Comparison of ENCODE assay signal across 1 cellular context in the genomic region with DNA sequence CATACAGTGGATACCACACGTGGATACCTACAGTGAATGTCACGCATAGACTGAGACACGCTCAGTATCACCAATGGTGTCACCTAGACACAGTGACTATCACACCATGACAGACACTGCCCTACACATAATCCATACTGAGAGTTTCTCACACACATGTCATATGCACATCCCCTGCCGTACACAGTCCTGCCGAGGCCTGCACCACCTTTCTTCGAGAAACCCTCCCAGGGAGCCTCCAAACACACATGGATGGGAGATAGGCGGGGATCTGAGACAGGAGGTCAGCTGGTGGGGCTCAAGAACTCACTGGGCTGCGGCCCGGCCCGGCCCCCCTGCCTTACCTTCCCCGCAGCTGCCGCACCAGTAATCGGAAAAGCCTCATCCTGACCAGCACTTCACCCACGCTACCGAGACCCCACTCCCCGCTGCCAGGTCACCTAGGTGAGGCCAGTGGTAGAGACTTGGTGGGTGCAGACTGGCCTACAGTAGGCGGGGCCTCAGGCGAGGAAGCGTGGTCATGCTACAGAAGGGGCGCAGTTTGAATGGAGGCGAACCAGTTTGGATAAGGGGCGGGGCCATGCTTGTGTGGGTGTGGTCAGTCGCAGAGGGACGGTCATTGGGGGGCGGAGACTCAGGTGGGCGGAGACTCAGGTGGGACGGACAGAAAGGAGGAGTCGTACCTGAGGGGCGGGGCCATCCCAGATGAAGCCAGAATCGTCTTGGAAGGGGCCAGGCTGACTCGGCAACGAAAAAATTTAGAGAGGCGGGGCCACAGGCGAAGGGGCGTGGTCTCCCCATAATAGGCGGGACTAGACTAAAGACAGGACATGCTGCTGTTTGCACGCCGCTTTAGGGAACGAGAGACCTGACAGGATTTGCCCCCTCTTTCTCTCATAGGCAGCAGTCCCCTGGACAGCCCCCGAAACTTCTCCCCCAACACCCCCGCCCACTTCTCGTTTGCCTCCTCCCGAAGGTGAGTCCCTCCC.
TF ChIP-seq lines count a peak whose summit lies in the region.

No MANE protein-coding gene starts in this region.

TF ChIP-seq in K562, 482 proteins besides CTCF, POLR2A, EP300 and RAD21 (continued from another document and continues in another):
- TF ChIP-seq POLR2B (IDR thresholded peaks at IDR 0.05; ENCODE audit: low read depth, partially characterized antibody): peak; percentile 21
- peak in 2 of 3 experiments; percentile 19 to 45 for TF ChIP-seq YY1 (IDR thresholded peaks at IDR 0.05; ENCODE audit: borderline replicate concordance in 1 of 3, control insufficient read depth in 1 of 3, extremely low read depth in 1 of 3, insufficient read depth in 3 of 3, insufficient read length in 1 of 3, insufficient replicate concordance in 2 of 3, low read depth in 1 of 3, low read length in 2 of 3)
- no peak for TF ChIP-seq HNRNPUL1 (IDR thresholded peaks at IDR 0.05; ENCODE audit: low read length)
- no peak for TF ChIP-seq TCF15 (CRISPR knock-in tag; IDR thresholded peaks at IDR 0.05)
- peak; percentile 66 for TF ChIP-seq NKRF (IDR thresholded peaks at IDR 0.05; ENCODE audit: borderline replicate concordance)
- TF ChIP-seq ERF (CRISPR knock-in tag; IDR thresholded peaks at IDR 0.05): no peak
- peak; percentile 7 for TF ChIP-seq DACH1 (IDR thresholded peaks at IDR 0.05; ENCODE audit: partially characterized antibody)
- TF ChIP-seq ZNF830 (CRISPR knock-in tag; IDR thresholded peaks at IDR 0.05): no peak
- TF ChIP-seq ZNF212 (CRISPR knock-in tag; IDR thresholded peaks at IDR 0.05): no peak
- TF ChIP-seq MYNN (IDR thresholded peaks at IDR 0.05): no peak
- TF ChIP-seq MYNN (CRISPR knock-in tag; IDR thresholded peaks at IDR 0.05): no peak
- TF ChIP-seq, protein P1, sequence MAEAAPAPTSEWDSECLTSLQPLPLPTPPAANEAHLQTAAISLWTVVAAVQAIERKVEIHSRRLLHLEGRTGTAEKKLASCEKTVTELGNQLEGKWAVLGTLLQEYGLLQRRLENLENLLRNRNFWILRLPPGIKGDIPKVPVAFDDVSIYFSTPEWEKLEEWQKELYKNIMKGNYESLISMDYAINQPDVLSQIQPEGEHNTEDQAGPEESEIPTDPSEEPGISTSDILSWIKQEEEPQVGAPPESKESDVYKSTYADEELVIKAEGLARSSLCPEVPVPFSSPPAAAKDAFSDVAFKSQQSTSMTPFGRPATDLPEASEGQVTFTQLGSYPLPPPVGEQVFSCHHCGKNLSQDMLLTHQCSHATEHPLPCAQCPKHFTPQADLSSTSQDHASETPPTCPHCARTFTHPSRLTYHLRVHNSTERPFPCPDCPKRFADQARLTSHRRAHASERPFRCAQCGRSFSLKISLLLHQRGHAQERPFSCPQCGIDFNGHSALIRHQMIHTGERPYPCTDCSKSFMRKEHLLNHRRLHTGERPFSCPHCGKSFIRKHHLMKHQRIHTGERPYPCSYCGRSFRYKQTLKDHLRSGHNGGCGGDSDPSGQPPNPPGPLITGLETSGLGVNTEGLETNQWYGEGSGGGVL (CRISPR knock-in tag; IDR thresholded peaks at IDR 0.05): no peak
- no peak for TF ChIP-seq E2F1 (CRISPR knock-in tag; IDR thresholded peaks at IDR 0.05)
- TF ChIP-seq SP1 (CRISPR knock-in tag; IDR thresholded peaks at IDR 0.05): peak; percentile 94
- no peak for TF ChIP-seq ZNF280A (IDR thresholded peaks at IDR 0.05; ENCODE audit: low read depth, partially characterized antibody)
- no peak for TF ChIP-seq RB1 (IDR thresholded peaks at IDR 0.05; ENCODE audit: low read depth)
- TF ChIP-seq HOXB6 (CRISPR knock-in tag; IDR thresholded peaks at IDR 0.05; ENCODE audit: borderline replicate concordance): no peak
- TF ChIP-seq NFE2L1 (tag; IDR thresholded peaks at IDR 0.05; ENCODE audit: borderline replicate concordance, low read depth): no peak
- TF ChIP-seq FOXO4 (CRISPR knock-in tag; IDR thresholded peaks at IDR 0.05): no peak
- no peak for TF ChIP-seq ZSCAN32 (CRISPR knock-in tag; IDR thresholded peaks at IDR 0.05)
- no peak for TF ChIP-seq KAT8 (IDR thresholded peaks at IDR 0.05; ENCODE audit: low read depth)
- TF ChIP-seq MTF1 (CRISPR knock-in tag; IDR thresholded peaks at IDR 0.05; ENCODE audit: borderline replicate concordance): no peak
- TF ChIP-seq, protein P2, sequence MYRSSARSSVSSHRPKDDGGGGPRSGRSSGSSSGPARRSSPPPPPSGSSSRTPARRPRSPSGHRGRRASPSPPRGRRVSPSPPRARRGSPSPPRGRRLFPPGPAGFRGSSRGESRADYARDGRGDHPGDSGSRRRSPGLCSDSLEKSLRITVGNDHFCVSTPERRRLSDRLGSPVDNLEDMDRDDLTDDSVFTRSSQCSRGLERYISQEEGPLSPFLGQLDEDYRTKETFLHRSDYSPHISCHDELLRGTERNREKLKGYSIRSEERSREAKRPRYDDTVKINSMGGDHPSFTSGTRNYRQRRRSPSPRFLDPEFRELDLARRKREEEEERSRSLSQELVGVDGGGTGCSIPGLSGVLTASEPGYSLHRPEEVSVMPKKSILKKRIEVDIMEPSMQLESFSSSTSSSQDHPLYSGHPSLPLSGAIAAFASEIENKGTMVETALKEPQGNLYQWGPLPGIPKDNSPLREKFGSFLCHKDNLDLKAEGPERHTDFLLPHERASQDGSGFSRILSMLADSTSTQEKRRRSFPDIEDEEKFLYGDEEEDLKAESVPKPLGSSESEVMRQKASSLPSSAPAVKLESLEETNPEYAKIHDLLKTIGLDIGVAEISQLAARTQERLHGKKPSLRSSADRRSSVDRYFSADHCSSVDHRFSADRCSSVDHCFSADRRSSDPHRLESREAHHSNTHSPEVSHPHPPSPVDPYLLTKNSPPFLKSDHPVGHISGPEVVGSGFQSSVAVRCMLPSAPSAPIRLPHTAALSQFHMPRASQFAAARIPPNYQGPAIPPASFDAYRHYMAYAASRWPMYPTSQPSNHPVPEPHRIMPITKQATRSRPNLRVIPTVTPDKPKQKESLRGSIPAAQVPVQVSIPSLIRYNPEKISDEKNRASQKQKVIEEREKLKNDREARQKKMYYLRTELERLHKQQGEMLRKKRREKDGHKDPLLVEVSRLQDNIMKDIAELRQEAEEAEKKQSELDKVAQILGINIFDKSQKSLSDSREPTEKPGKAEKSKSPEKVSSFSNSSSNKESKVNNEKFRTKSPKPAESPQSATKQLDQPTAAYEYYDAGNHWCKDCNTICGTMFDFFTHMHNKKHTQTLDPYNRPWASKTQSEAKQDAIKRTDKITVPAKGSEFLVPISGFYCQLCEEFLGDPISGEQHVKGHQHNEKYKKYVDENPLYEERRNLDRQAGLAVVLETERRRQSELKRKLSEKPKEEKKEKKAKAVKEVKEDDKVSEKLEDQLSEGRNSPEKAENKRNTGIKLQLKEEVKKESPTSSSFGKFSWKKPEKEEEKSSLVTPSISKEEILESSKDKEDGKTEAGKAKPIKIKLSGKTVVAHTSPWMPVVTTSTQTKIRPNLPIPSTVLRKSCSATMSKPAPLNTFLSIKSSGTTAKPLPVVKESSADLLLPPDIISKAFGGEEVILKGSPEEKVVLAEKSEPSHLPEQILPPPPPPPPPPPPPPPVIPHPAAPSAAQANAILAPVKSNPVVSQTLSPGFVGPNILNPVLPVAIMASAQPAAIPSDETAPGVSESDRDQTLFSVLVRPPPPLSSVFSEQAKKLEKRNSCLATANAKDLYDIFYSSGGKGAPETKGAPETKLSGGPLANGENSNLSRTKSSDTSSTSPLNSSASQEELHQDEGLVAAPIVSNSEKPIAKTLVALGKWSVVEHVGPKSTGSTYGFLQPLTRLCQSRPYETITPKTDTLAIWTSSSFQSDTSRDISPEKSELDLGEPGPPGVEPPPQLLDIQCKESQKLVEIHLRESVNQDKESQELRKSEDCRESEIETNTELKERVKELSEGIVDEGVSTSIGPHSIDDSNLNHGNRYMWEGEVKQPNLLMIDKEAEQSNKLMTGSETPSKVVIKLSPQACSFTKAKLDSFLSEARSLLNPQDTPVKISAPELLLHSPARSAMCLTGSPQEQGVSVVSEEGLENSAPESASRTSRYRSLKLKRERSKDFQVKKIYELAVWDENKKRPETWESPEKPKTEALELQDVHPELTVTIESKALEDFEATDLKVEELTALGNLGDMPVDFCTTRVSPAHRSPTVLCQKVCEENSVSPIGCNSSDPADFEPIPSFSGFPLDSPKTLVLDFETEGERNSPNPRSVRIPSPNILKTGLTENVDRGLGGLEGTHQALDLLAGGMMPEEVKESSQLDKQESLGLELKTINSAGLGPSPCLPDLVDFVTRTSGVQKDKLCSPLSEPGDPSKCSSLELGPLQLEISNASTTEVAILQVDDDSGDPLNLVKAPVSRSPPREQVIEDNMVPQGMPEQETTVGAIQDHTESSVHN (IDR thresholded peaks at IDR 0.05; ENCODE audit: borderline replicate concordance in 1 of 2, low read depth in 1 of 2): no peak
- no peak for TF ChIP-seq NFRKB (IDR thresholded peaks at IDR 0.05; ENCODE audit: low read depth)
- TF ChIP-seq ZBTB7A (IDR thresholded peaks at IDR 0.05; ENCODE audit: borderline replicate concordance, control insufficient read depth, low read depth, low read length): no peak; the same call in 1 of the 2 replicates
- no peak for TF ChIP-seq ZNF764 (CRISPR knock-in tag; IDR thresholded peaks at IDR 0.05; ENCODE audit: low read depth)
- TF ChIP-seq ARID1B (IDR thresholded peaks at IDR 0.05): no peak
- no peak for TF ChIP-seq JUNB (CRISPR knock-in tag; conservative IDR thresholded peaks at IDR 0.05)
- no peak for TF ChIP-seq TFE3 (CRISPR knock-in tag; IDR thresholded peaks at IDR 0.05)
- TF ChIP-seq, protein P3, sequence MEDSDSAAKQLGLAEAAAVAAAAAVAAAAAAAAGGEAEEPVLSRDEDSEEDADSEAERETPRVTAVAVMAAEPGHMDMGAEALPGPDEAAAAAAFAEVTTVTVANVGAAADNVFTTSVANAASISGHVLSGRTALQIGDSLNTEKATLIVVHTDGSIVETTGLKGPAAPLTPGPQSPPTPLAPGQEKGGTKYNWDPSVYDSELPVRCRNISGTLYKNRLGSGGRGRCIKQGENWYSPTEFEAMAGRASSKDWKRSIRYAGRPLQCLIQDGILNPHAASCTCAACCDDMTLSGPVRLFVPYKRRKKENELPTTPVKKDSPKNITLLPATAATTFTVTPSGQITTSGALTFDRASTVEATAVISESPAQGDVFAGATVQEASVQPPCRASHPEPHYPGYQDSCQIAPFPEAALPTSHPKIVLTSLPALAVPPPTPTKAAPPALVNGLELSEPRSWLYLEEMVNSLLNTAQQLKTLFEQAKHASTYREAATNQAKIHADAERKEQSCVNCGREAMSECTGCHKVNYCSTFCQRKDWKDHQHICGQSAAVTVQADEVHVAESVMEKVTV (CRISPR knock-in tag; IDR thresholded peaks at IDR 0.05): no peak
- TF ChIP-seq ZNF77 (CRISPR knock-in tag; IDR thresholded peaks at IDR 0.05): no peak
